8 cellular contexts compared by ENCODE assay signal in the genomic region with DNA sequence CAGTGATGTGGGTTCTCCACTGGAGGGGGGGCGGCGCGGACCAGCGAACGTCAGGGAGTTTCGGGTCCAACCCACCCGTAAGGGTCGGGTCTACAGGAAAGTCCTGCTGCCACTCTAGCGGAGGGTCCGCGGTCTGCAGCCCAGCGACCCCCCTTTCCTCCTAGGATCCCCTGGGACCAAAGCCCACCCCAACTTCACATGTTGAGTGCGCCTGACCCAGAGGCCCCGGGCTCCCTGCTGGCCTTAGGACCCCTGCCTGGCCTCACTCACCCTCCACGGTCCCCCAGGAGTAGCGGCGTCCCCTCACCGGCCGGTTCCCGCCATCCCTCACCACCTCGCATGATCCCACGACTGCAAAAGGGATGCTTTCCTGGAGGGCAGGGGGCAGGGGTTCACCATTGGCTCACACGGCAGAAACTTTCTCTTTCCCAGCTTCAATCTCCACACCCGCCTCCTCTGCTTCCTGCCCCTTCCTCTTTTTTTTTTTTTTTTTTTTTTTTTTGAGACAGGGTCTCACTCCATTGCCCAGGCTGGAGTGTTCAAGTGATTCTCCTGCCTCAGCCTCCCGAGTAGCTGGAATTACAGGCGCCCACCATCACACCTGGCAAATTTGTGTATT. TPM values are rescaled to one million over a fixed set of nuclear protein-coding genes. Genes with fewer than 3 reads are reported as not detected.
DNase-seq lines count a peak whose midpoint lies in the region; ATAC-seq and TF ChIP-seq lines count a peak whose summit lies in the region.

No MANE protein-coding gene starts in this region.

- peaks cover 43% of the 10 kb centered on the region for H3K36me3 Mint-ChIP-seq in activated CD4-positive, alpha-beta T cell treated with anti-CD3 and anti-CD28 coated beads, Interleukin-2, amount 10 ng/mL, durations not matched to agents 7 days and 5 days (ENCODE audit: low read depth)

- H3K4me1 Mint-ChIP-seq in activated CD4-positive, alpha-beta T cell treated with anti-CD3 and anti-CD28 coated beads, Interleukin-2, amount 10 ng/mL, durations not matched to agents 7 days and 5 days: peaks cover 62% of the 10 kb centered on the region

- TF ChIP-seq RAD21 in liver (IDR thresholded peaks at IDR 0.05): no peak

- H3K9me3 ChIP-seq in ascending aorta: no peaks in the 10 kb centered on the region
- no peaks in the 10 kb centered on the region for H3K9me3 ChIP-seq in liver (ENCODE audit: control insufficient read depth in 4 of 4, low read length in 3 of 4)
- H3K9me3 ChIP-seq in tibial artery: no peaks in the 10 kb centered on the region

- H3K27me3 ChIP-seq in ascending aorta (no peaks in the 10 kb centered on the region), liver (ENCODE audit: control insufficient read depth in 4 of 4, insufficient read depth in 4 of 4, low read length in 3 of 4) (no peaks in the 10 kb centered on the region), tibial artery (no peaks in the 10 kb centered on the region)

- 42% methylated on average over 26 of the region's 26 CpGs for WGBS in liver

- H3K4me3 Mint-ChIP-seq in activated CD4-positive, alpha-beta T cell treated with anti-CD3 and anti-CD28 coated beads, Interleukin-2, amount 10 ng/mL, durations not matched to agents 7 days and 5 days: peak overlapping the region; percentile 90

- no peak for ATAC-seq in GM18511 (IDR thresholded peaks at IDR 0.05; ENCODE audit: unreplicated experiment)

- peak overlapping the region; percentile 14 to 29 for H3K9ac ChIP-seq in liver (ENCODE audit: low read depth in 1 of 2, low read length in 2 of 2)

- DNase-seq in activated CD4-positive, alpha-beta T cell treated with anti-CD3 and anti-CD28 coated beads, Interleukin-2, amount 10 ng/mL, durations not matched to agents 7 days and 5 days: no peak
- DNase-seq in activated CD4-positive, alpha-beta T cell treated with anti-CD3 and anti-CD28 coated beads, Interleukin-2, amount 50 U/mL, for 1 hour: no peak
- DNase-seq in ascending aorta (ENCODE audit: low spot score in 2 of 2) (no peak), tibial artery (no peak), NOMO-1 (lab: John Stamatoyannopoulos, UW; ENCODE audit: unreplicated experiment in 2 of 2) (no peak), pons (ENCODE audit: low spot score) (no peak)

- intact Hi-C loops in ascending aorta (cut with DNase I): loop anchor here (2.0 to 10.0 kb wide), 5 partner anchors 44 to 564 kb away; partner anchors contain the start of genes KCTD13, PAGR1, PRRT2 and TBX6
- intact Hi-C loops in tibial artery (cut with DNase I; ENCODE audit: low total_unique reads): loop anchor here (2.0 kb wide), 1 partner anchor 16 kb away; the partner anchor contains the start of gene ZNF48

- H3K4me1 ChIP-seq in ascending aorta (peaks cover 8 to 9% of the 10 kb centered on the region in 2 donors), liver (ENCODE audit: control insufficient read depth in 4 of 4, insufficient read depth in 4 of 4, low read length in 3 of 4) (peaks cover 5 to 15% (median 9%) of the 10 kb centered on the region in 4 donors), tibial artery (peaks cover 0 to 26% (median 15%) of the 10 kb centered on the region in 4 donors)

- H3K4me3 ChIP-seq in ascending aorta (peak overlapping the region; percentile 67 to 88), liver (ENCODE audit: low read depth in 1 of 3, low read length in 3 of 3) (peak overlapping the region; percentile 36 to 85 (median 51)), tibial artery (peak overlapping the region; percentile 70 to 91)

- H3K27ac ChIP-seq in ascending aorta: peak overlapping the region; percentile 99 to 100
- peak overlapping the region; percentile 51 to 81 for H3K27ac ChIP-seq in liver (ENCODE audit: low read depth in 1 of 2, low read length in 2 of 2)
- H3K27ac ChIP-seq in tibial artery: peak overlapping the region; percentile 99 to 100

- H3K9me3 Mint-ChIP-seq in activated CD4-positive, alpha-beta T cell treated with anti-CD3 and anti-CD28 coated beads, Interleukin-2, amount 10 ng/mL, durations not matched to agents 7 days and 5 days: no peaks in the 10 kb centered on the region

- H3K27me3 Mint-ChIP-seq in activated CD4-positive, alpha-beta T cell treated with anti-CD3 and anti-CD28 coated beads, Interleukin-2, amount 10 ng/mL, durations not matched to agents 7 days and 5 days: no peaks in the 10 kb centered on the region

- no peaks in the 10 kb centered on the region for H3K36me3 ChIP-seq in ascending aorta
- no peaks in the 10 kb centered on the region for H3K36me3 ChIP-seq in liver (ENCODE audit: control insufficient read depth in 4 of 4, insufficient read depth in 3 of 4, low read depth in 1 of 4, low read length in 3 of 4)
- H3K36me3 ChIP-seq in tibial artery: no peaks in the 10 kb centered on the region

- no peak for TF ChIP-seq CTCF in ascending aorta (IDR thresholded peaks at IDR 0.05)
- TF ChIP-seq CTCF in liver (IDR thresholded peaks at IDR 0.05; ENCODE audit: low read depth, low read length, missing input control): no peak
- no peak for TF ChIP-seq CTCF in tibial artery (IDR thresholded peaks at IDR 0.05)

- CTCF ChIA-PET in activated CD4-positive, alpha-beta T cell treated with anti-CD3 and anti-CD28 coated beads, Interleukin-2, amount 10 ng/mL, durations not matched to agents 7 days and 5 days (lab: Charles Lee): no interaction called here

- peak overlapping the region; percentile 100 for H3K27ac Mint-ChIP-seq in activated CD4-positive, alpha-beta T cell treated with anti-CD3 and anti-CD28 coated beads, Interleukin-2, amount 10 ng/mL, durations not matched to agents 7 days and 5 days

- POLR2A ChIA-PET in activated CD4-positive, alpha-beta T cell treated with anti-CD3 and anti-CD28 coated beads, Interleukin-2, amount 10 ng/mL, durations not matched to agents 7 days and 5 days (lab: Charles Lee): no interaction called here

TF ChIP-seq in liver, 16 proteins besides CTCF, POLR2A, EP300 and RAD21:
- TF ChIP-seq NR2F2 (IDR thresholded peaks at IDR 0.05): no peak
- no peak for TF ChIP-seq FOXA1 (IDR thresholded peaks at IDR 0.05)
- no peak for TF ChIP-seq RXRA (IDR thresholded peaks at IDR 0.05)

RNA-seq across cellular contexts. Expression of gene SEPTIN1, which starts 3.1 kb away (rescaled TPM):
- 100 to 1,000 TPM; 383 to 413 TPM for total RNA-seq in activated CD4-positive, alpha-beta T cell treated with anti-CD3 and anti-CD28 coated beads, Interleukin-2, amount 10 ng/mL, durations not matched to agents 7 days and 5 days
- total RNA-seq in ascending aorta: not detected
- 1 to 10 TPM in 1 of 2 donors, under 1 TPM in 1; 0.42 to 1.0 TPM for total RNA-seq in liver
- 1 to 10 TPM; 1.4 to 2.8 TPM for polyA plus RNA-seq in liver

RNA-seq across cellular contexts. Expression of gene MYL11, which starts 4.7 kb away (rescaled TPM):
- total RNA-seq in activated CD4-positive, alpha-beta T cell treated with anti-CD3 and anti-CD28 coated beads, Interleukin-2, amount 10 ng/mL, durations not matched to agents 7 days and 5 days: not detected
- total RNA-seq in ascending aorta: not detected
- total RNA-seq in liver: under 1 TPM in 1 of 2 donors, not detected in 1; 0.70 TPM
- polyA plus RNA-seq in liver: not detected

RNA-seq across cellular contexts. Expression of gene TBC1D10B, which starts 9.0 kb away (rescaled TPM):
- total RNA-seq in activated CD4-positive, alpha-beta T cell treated with anti-CD3 and anti-CD28 coated beads, Interleukin-2, amount 10 ng/mL, durations not matched to agents 7 days and 5 days: 10 to 100 TPM; 63.9 to 69.9 TPM
- 20.9 TPM for total RNA-seq in ascending aorta
- 10 to 100 TPM; 16.1 to 16.5 TPM for total RNA-seq in liver
- polyA plus RNA-seq in liver: 1 to 10 TPM; 3.6 to 9.2 TPM

RNA-seq across cellular contexts. Expression of gene ZNF48, which starts 15.9 kb away (rescaled TPM):
- 10 to 100 TPM; 13.7 to 13.9 TPM for total RNA-seq in activated CD4-positive, alpha-beta T cell treated with anti-CD3 and anti-CD28 coated beads, Interleukin-2, amount 10 ng/mL, durations not matched to agents 7 days and 5 days
- 25.1 TPM for total RNA-seq in ascending aorta
- total RNA-seq in liver: 1 to 10 TPM; 3.2 to 4.7 TPM
- polyA plus RNA-seq in liver: 1 to 10 TPM; 2.3 to 3.0 TPM

RNA-seq across cellular contexts. Expression of gene CD2BP2, which starts 24.2 kb away (rescaled TPM):
- 10 to 100 TPM; 51.8 to 65.0 TPM for total RNA-seq in activated CD4-positive, alpha-beta T cell treated with anti-CD3 and anti-CD28 coated beads, Interleukin-2, amount 10 ng/mL, durations not matched to agents 7 days and 5 days
- 15.1 TPM for total RNA-seq in ascending aorta
- total RNA-seq in liver: 10 to 100 TPM; 10.0 TPM
- 10 to 100 TPM; 13.4 to 15.4 TPM for polyA plus RNA-seq in liver

Comparison
In these comparisons a context has a peak if more than half of its experiments do, and no peak if none do; other contexts are left out.
1. RNA of gene SEPTIN1, which starts 3.1 kb away (total RNA-seq): 383 to 413 TPM in activated CD4-positive, alpha-beta T cell treated with anti-CD3 and anti-CD28 coated beads, Interleukin-2, amount 10 ng/mL, durations not matched to agents 7 days and 5 days; 0.42 to 1.0 TPM in liver and not detected in ascending aorta (single experiment); every median in the first group is over 100 times any median in the second.
2. Peak in every context shown above with its lines, with median percentiles within 50 percentile points of each other: H3K27ac ChIP-seq and H3K4me3 ChIP-seq.